Comparison of ENCODE assay signal across 17 cellular contexts in genomic region chr10:48580236-48580635, GRCh38. TPM values are rescaled to one million over a fixed set of nuclear protein-coding genes. Genes with fewer than 3 reads are reported as not detected.
DNase-seq lines count a peak whose midpoint lies in the region; ATAC-seq and TF ChIP-seq lines count a peak whose summit lies in the region.
"Had no signal": no experiment of that assay in that cellular context is flagged by ENCODE, and none has a peak within 500 bp of the region (broad histone marks: within the 10 kb centered on the region; RNA-seq: fewer than 3 reads in every experiment).

No MANE protein-coding gene starts in this region.

- TF ChIP-seq CTCF in heart right ventricle (IDR thresholded peaks at IDR 0.05) (no peak), neural crest cell (conservative IDR thresholded peaks at IDR 0.05) (no peak), GM13977 (IDR thresholded peaks at IDR 0.05; ENCODE audit: extremely low read depth, insufficient read depth, missing control alignments) (no peak)

- in situ Hi-C loops in GM13977 (cut with MboI; ENCODE audit: low pct_unique_long_range_greater_than_20kb, low sequenced_read_pairs, unreplicated experiment): no loop called here

- H3K27ac ChIP-seq in heart right ventricle: peak overlapping the region in 1 of 10 donors; percentile 71
- H3K27ac ChIP-seq: BLaER1 had no signal

- H3K27me3 ChIP-seq in heart right ventricle: no peaks in the 10 kb centered on the region
- H3K27me3 ChIP-seq: BLaER1 had no signal

- 78 to 87% methylated on average over 5 of the region's 5 CpGs for WGBS in heart right ventricle, 2 donors

- no peak overlapping the region for H3K4me3 Mint-ChIP-seq in neural crest cell
- H3K4me3 Mint-ChIP-seq: CD8-positive, alpha-beta T cell had no signal

- peaks cover 0 to 10% (median 0%) of the 10 kb centered on the region in 9 donors for H3K36me3 ChIP-seq in heart right ventricle
- H3K36me3 ChIP-seq: BLaER1 had no signal

- H3K9me3 Mint-ChIP-seq in neural crest cell: peaks cover 2% of the 10 kb centered on the region

- intact Hi-C loops in cardiac septum (cut with DNase I) (no loop called here), heart right ventricle (cut with DNase I) (no loop called here)

- H3K4me1 ChIP-seq in heart right ventricle: peaks cover 0 to 40% (median 13%) of the 10 kb centered on the region in 9 donors

- H3K9me3 ChIP-seq in heart right ventricle: peaks cover 0 to under 1% (median 0%) of the 10 kb centered on the region in 11 donors

- H3K27me3 Mint-ChIP-seq in neural crest cell (ENCODE audit: low read depth): no peaks in the 10 kb centered on the region

- no peaks in the 10 kb centered on the region for H3K36me3 Mint-ChIP-seq in neural crest cell (ENCODE audit: low read depth)
- H3K36me3 Mint-ChIP-seq: CD8-positive, alpha-beta T cell had no signal

- no peak for ATAC-seq in heart right ventricle
- ATAC-seq: CD8-positive, alpha-beta T cell; HepG2 had no signal

- DNase-seq in cardiac septum (ENCODE audit: low spot score) (peak; percentile 24), heart right ventricle (no peak), ecto neural progenitor cell (ENCODE audit: low spot score) (peak; percentile 21), neural crest cell (ENCODE audit: low read depth, low spot score) (no peak), NOMO-1 treated with dmso at 0.1 percent for 144 hours (lab: John Stamatoyannopoulos, UW; ENCODE audit: unreplicated experiment) (no peak), GF-D8 (lab: John Stamatoyannopoulos, UW) (no peak), GM13977 (ENCODE audit: low spot score) (no peak)
- no peak for DNase-seq in activated CD4-positive, alpha-beta T cell treated with anti-CD3 and anti-CD28 coated beads for 48 hours
- DNase-seq: CD8-positive, alpha-beta T cell; DMS53; EL; KG1; MV-4-11; NCI-H1694 treated with DMSO at 0.1 percent for 48 hours; SHP77 had no signal

- H3K4me1 Mint-ChIP-seq in neural crest cell: peaks cover 12% of the 10 kb centered on the region

- no peak overlapping the region for H3K4me3 ChIP-seq in heart right ventricle
- H3K4me3 ChIP-seq: BLaER1 had no signal

- peak overlapping the region; percentile 54 for H3K27ac Mint-ChIP-seq in neural crest cell (ENCODE audit: unreplicated experiment)
- H3K27ac Mint-ChIP-seq: CD8-positive, alpha-beta T cell had no signal

RNA-seq across cellular contexts. Expression of gene ARHGAP22, which starts 24.6 kb away (rescaled TPM):
- total RNA-seq in cardiac septum: 4.4 TPM
- 1 to 10 TPM; 2.2 to 9.3 (median 3.0) TPM for total RNA-seq in heart right ventricle
- 1 to 10 TPM; 1.5 to 2.5 TPM for polyA plus RNA-seq in heart right ventricle
- 5.2 and 7.5 TPM in 2 replicates for total RNA-seq in neural crest cell
- total RNA-seq: CD8-positive, alpha-beta T cell had no signal

Comparison
In these comparisons a context has a peak if more than half of its experiments do, and no peak if none do; other contexts are left out.
1. DNase-seq: peak in cardiac septum (single experiment) and ecto neural progenitor cell (single experiment); none in heart right ventricle (0 of 2), neural crest cell (single experiment), activated CD4-positive, alpha-beta T cell treated with anti-CD3 and anti-CD28 coated beads for 48 hours (single experiment), NOMO-1 treated with dmso at 0.1 percent for 144 hours (single experiment), GF-D8 (single experiment) and GM13977 (single experiment).